Comparison of ENCODE assay signal across 1 cellular context in genomic region chr7:122315507-122316466, GRCh38.
TF ChIP-seq lines count a peak whose summit lies in the region.

No MANE protein-coding gene starts in this region.

TF ChIP-seq in HepG2, 621 proteins besides CTCF, POLR2A, EP300 and RAD21:
- TF ChIP-seq ZBED4 (CRISPR knock-in tag; IDR thresholded peaks at IDR 0.05; ENCODE audit: borderline replicate concordance) (no peak), HBP1 (CRISPR knock-in tag; IDR thresholded peaks at IDR 0.05; ENCODE audit: low read depth) (no peak), ZNF629 (CRISPR knock-in tag; conservative IDR thresholded peaks at IDR 0.05) (peak; percentile 63; the same call in 1 of the 2 replicates), SMC3 (IDR thresholded peaks at IDR 0.05; ENCODE audit: low read length) (no peak)
